8 cellular contexts compared by ENCODE assay signal in the genomic region with DNA sequence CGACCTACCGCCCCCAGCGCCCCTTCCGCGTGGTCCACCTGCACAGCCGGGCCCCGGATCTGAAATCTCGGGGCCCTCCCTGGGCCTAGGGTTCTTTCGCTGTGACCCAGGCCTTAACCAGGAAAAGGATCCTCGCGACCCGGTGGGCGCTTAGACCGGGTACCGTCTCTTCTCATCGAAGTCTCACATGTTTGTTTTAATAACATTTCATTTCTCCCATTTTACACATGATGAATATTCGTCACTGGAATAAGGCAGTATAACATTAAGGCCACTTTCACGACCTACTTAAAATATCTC. TPM values are rescaled to one million over a fixed set of nuclear protein-coding genes. Genes with fewer than 3 reads are reported as not detected.
DNase-seq lines count a peak whose midpoint lies in the region; ATAC-seq and TF ChIP-seq lines count a peak whose summit lies in the region.

No MANE protein-coding gene starts in this region.

- CTCF ChIA-PET in CD4-positive, alpha-beta memory T cell (lab: Charles Lee; ENCODE audit: partially characterized antibody), result interaction anchor here (11.0 to 15.4 kb wide), 2 partner anchors 9 to 29 kb away, joined by 173 to 216 read pairs; partner anchors contain the start of genes P4HTM and WDR6

- H3K4me3 Mint-ChIP-seq in CD4-positive, alpha-beta memory T cell, result peak overlapping the region; percentile 89 to 98 (median 92)

- H3K27me3 ChIP-seq in CD4-positive, alpha-beta memory T cell (ENCODE audit: insufficient read depth, low read length), result no peaks in the 10 kb centered on the region
- H3K27me3 ChIP-seq in ectodermal cell (ENCODE audit: control insufficient read depth, insufficient read depth, low read length, poor library complexity, severe bottlenecking) (no peaks in the 10 kb centered on the region), neuron (ENCODE audit: insufficient read depth, low read length) (no peaks in the 10 kb centered on the region)

- ATAC-seq in GM19324 (IDR thresholded peaks at IDR 0.05; ENCODE audit: low FRiP score, unreplicated experiment), result no peak

- no peak for TF ChIP-seq POLR2A in NB4 (IDR thresholded peaks at IDR 0.05; ENCODE audit: extremely low read depth, insufficient read length)

- peaks cover 35% of the 10 kb centered on the region for H3K36me3 ChIP-seq in CD4-positive, alpha-beta memory T cell (ENCODE audit: insufficient read depth, low read length)
- H3K36me3 ChIP-seq in ectodermal cell (ENCODE audit: control insufficient read depth, insufficient read depth, low read length), result peaks cover 34% of the 10 kb centered on the region
- H3K36me3 ChIP-seq in neuron (ENCODE audit: insufficient read depth, low read length), result peaks cover 38% of the 10 kb centered on the region

- intact Hi-C loops in CD4-positive, alpha-beta memory T cell (cut with micrococcal nuclease), result no loop called here

- H3K4me3 ChIP-seq in CD4-positive, alpha-beta memory T cell (ENCODE audit: low read length in 2 of 2), result peak overlapping the region; percentile 61 to 89
- H3K4me3 ChIP-seq in NB4 (ENCODE audit: low read depth, low read length), result peak overlapping the region; percentile 97
- peak overlapping the region; percentile 90 for H3K4me3 ChIP-seq in ectodermal cell (ENCODE audit: insufficient read depth, low read depth, low read length)
- peak overlapping the region; percentile 71 for H3K4me3 ChIP-seq in neuron (ENCODE audit: low read length)

- H3K4me1 Mint-ChIP-seq in CD4-positive, alpha-beta memory T cell, result peaks cover 16 to 56% (median 37%) of the 10 kb centered on the region in 4 donors

- POLR2A ChIA-PET in CD4-positive, alpha-beta memory T cell (lab: Charles Lee; ENCODE audit: partially characterized antibody), result interaction anchor here (0.6 to 22.1 kb wide), 6 partner anchors 3 to 96 kb away, joined by 3 to 629 read pairs (median 236); partner anchors contain the start of genes DALRD3, IMPDH2, NDUFAF3 and P4HTM

- 9 to 11% methylated on average over 18 of the region's 18 CpGs for WGBS in ectodermal cell, 2 experiments

- H3K9me3 Mint-ChIP-seq in CD4-positive, alpha-beta memory T cell, result peaks cover 0 to 1% (median 0%) of the 10 kb centered on the region in 8 donors

- H2AFZ ChIP-seq in neuron (ENCODE audit: low read depth, low read length), result no peak overlapping the region

- peaks cover 0 to 44% of the 10 kb centered on the region in 2 donors for H3K36me3 Mint-ChIP-seq in CD4-positive, alpha-beta memory T cell

- H3K4me1 ChIP-seq in CD4-positive, alpha-beta memory T cell (ENCODE audit: insufficient read depth, low read length), result peaks cover 48% of the 10 kb centered on the region
- H3K4me1 ChIP-seq in ectodermal cell (ENCODE audit: control insufficient read depth, insufficient read depth, low read length) (peaks cover 18% of the 10 kb centered on the region), neuron (ENCODE audit: insufficient read depth, low read length) (peaks cover 29% of the 10 kb centered on the region)

- H3K9me3 ChIP-seq in CD4-positive, alpha-beta memory T cell (ENCODE audit: control insufficient read depth in 1 of 2, low read length in 2 of 2), result no peaks in the 10 kb centered on the region
- H3K9me3 ChIP-seq in ectodermal cell (ENCODE audit: control insufficient read depth, low read length) (no peaks in the 10 kb centered on the region), neuron (ENCODE audit: low read length) (no peaks in the 10 kb centered on the region)

- DNase-seq in CD4-positive, alpha-beta memory T cell, result no peak
- DNase-seq in NB4 (ENCODE audit: low read depth), result no peak
- DNase-seq in cerebellar nuclear complex (lab: John Stamatoyannopoulos, UW), result no peak
- no peak for DNase-seq in activated effector memory CD4-positive, alpha-beta T cell treated with Interleukin-2 at 50 U/mL for 16 hours
- DNase-seq in HCEC 1CT, result no peak

- peak overlapping the region; percentile 79 for H3K27ac ChIP-seq in CD4-positive, alpha-beta memory T cell (ENCODE audit: low read depth, low read length)
- H3K27ac ChIP-seq in ectodermal cell (ENCODE audit: insufficient read depth, low read depth, low read length, poor library complexity, severe bottlenecking), result peak overlapping the region; percentile 50

- no peak for TF ChIP-seq CTCF in NB4 (IDR thresholded peaks at IDR 0.05; ENCODE audit: low read depth, low read length)

- peak overlapping the region; percentile 91 to 95 (median 93) for H3K27ac Mint-ChIP-seq in CD4-positive, alpha-beta memory T cell

- H3K27me3 Mint-ChIP-seq in CD4-positive, alpha-beta memory T cell, result no peaks in the 10 kb centered on the region

RNA-seq across cellular contexts. Expression of gene DALRD3, which starts 0.3 kb away (rescaled TPM):
- total RNA-seq in CD4-positive, alpha-beta memory T cell, result 10 to 100 TPM; 31.2 to 32.8 TPM
- polyA plus RNA-seq in CD4-positive, alpha-beta memory T cell, result 10 to 100 TPM; 32.2 to 41.3 TPM
- polyA plus RNA-seq in ectodermal cell (2013, experiment 1 of 4), result 37.2 TPM
- 41.1 TPM for polyA plus RNA-seq in ectodermal cell (2013, experiment 2 of 4)
- polyA plus RNA-seq in ectodermal cell (2013, experiment 3 of 4), result 38.4 TPM
- polyA plus RNA-seq in ectodermal cell (2013, experiment 4 of 4), result 49.5 TPM

RNA-seq across cellular contexts. Expression of gene NDUFAF3, which starts 3.3 kb away (rescaled TPM):
- total RNA-seq in CD4-positive, alpha-beta memory T cell, result 10 to 100 TPM; 77.9 to 85.7 TPM
- polyA plus RNA-seq in CD4-positive, alpha-beta memory T cell, result 100 to 1,000 TPM; 145 to 169 TPM
- 19.2 TPM for polyA plus RNA-seq in ectodermal cell (2013, experiment 1 of 4)
- polyA plus RNA-seq in ectodermal cell (2013, experiment 2 of 4), result 22.3 TPM
- polyA plus RNA-seq in ectodermal cell (2013, experiment 3 of 4), result 21.8 TPM
- polyA plus RNA-seq in ectodermal cell (2013, experiment 4 of 4), result 29.1 TPM

RNA-seq across cellular contexts. Expression of gene IMPDH2, which starts 10.5 kb away (rescaled TPM):
- 10 to 100 TPM; 87.5 to 89.6 TPM for total RNA-seq in CD4-positive, alpha-beta memory T cell
- 10 to 100 TPM; 82.9 to 87.5 TPM for polyA plus RNA-seq in CD4-positive, alpha-beta memory T cell
- 330 TPM for polyA plus RNA-seq in ectodermal cell (2013, experiment 1 of 4)
- 332 TPM for polyA plus RNA-seq in ectodermal cell (2013, experiment 2 of 4)
- 252 TPM for polyA plus RNA-seq in ectodermal cell (2013, experiment 3 of 4)
- 258 TPM for polyA plus RNA-seq in ectodermal cell (2013, experiment 4 of 4)

RNA-seq across cellular contexts. Expression of gene WDR6, which starts 11.5 kb away (rescaled TPM):
- total RNA-seq in CD4-positive, alpha-beta memory T cell, result 100 to 1,000 TPM; 287 to 295 TPM
- polyA plus RNA-seq in CD4-positive, alpha-beta memory T cell, result 100 to 1,000 TPM; 105 to 143 TPM
- 202 TPM for polyA plus RNA-seq in ectodermal cell (2013, experiment 1 of 4)
- polyA plus RNA-seq in ectodermal cell (2013, experiment 2 of 4), result 233 TPM
- 164 TPM for polyA plus RNA-seq in ectodermal cell (2013, experiment 3 of 4)
- 186 TPM for polyA plus RNA-seq in ectodermal cell (2013, experiment 4 of 4)

RNA-seq across cellular contexts. Expression of gene P4HTM, which starts 28.6 kb away (rescaled TPM):
- 10 to 100 TPM; 79.3 to 87.3 TPM for total RNA-seq in CD4-positive, alpha-beta memory T cell
- 10 to 100 TPM; 29.7 to 32.8 TPM for polyA plus RNA-seq in CD4-positive, alpha-beta memory T cell
- 30.0 TPM for polyA plus RNA-seq in ectodermal cell (2013, experiment 1 of 4)
- 33.6 TPM for polyA plus RNA-seq in ectodermal cell (2013, experiment 2 of 4)
- 33.2 TPM for polyA plus RNA-seq in ectodermal cell (2013, experiment 3 of 4)
- polyA plus RNA-seq in ectodermal cell (2013, experiment 4 of 4), result 40.7 TPM
